ENCODE assay signal across 1 cellular context in the genomic region with DNA sequence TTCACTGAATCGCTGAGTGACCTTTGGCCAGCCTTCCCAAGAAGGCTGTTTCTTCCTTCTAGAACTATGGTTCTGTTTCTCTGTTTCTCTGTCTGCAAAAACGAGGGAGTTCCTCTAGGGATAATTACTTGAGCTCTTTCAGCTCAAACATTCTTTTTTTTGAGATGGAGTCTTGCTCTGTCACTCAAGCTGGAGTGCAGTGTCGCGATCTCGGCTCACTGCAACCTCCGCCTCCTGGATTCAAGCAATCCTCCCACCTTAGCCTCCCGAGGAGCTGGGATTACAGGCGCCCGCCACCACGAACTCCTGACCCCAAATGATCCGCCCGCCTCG.
TF ChIP-seq lines count a peak whose summit lies in the region.

No MANE protein-coding gene starts in this region.

TF ChIP-seq in H1, 55 proteins besides CTCF, POLR2A, EP300 and RAD21:
- TF ChIP-seq BCL11A (IDR thresholded peaks at IDR 0.05; ENCODE audit: low read depth in 2 of 2, low read length in 2 of 2), result no peak
- no peak for TF ChIP-seq CREB1 (IDR thresholded peaks at IDR 0.05)
- TF ChIP-seq GABPA (IDR thresholded peaks at IDR 0.05; ENCODE audit: borderline replicate concordance, insufficient read depth, low read length), result no peak
- no peak for TF ChIP-seq CBX8 (IDR thresholded peaks at IDR 0.05; ENCODE audit: borderline replicate concordance, low read depth, low read length)
- no peak for TF ChIP-seq NANOG (IDR thresholded peaks at IDR 0.05; ENCODE audit: insufficient read depth, low read depth, low read length, poor library complexity, severe bottlenecking)
- no peak for TF ChIP-seq SIRT6 (IDR thresholded peaks at IDR 0.05; ENCODE audit: low read length)
- TF ChIP-seq FOSL1 (IDR thresholded peaks at IDR 0.05; ENCODE audit: insufficient read depth, low read depth, low read length), result no peak
- TF ChIP-seq CHD7 (IDR thresholded peaks at IDR 0.05; ENCODE audit: insufficient replicate concordance, low read length), result no peak
- no peak for TF ChIP-seq HDAC6 (IDR thresholded peaks at IDR 0.05; ENCODE audit: low read depth, low read length)
- no peak for TF ChIP-seq SUZ12 (IDR thresholded peaks at IDR 0.05; ENCODE audit: low read length)
- no peak for TF ChIP-seq GTF2F1 (IDR thresholded peaks at IDR 0.05; ENCODE audit: borderline replicate concordance, low read depth, low read length)
- no peak for TF ChIP-seq USF2 (IDR thresholded peaks at IDR 0.05; ENCODE audit: low read length)
- TF ChIP-seq CBX5 (IDR thresholded peaks at IDR 0.05; ENCODE audit: low read depth, low read length), result no peak
- no peak for TF ChIP-seq POU5F1 (IDR thresholded peaks at IDR 0.05; ENCODE audit: low read depth, low read length)
TF ChIP-seq in H1: peak in this region for 0.
